23 cellular contexts compared by ENCODE assay signal in genomic region chr3:33881181-33882064, GRCh38.
DNase-seq lines count a peak whose midpoint lies in the region; ATAC-seq, FAIRE-seq and TF ChIP-seq lines count a peak whose summit lies in the region.
"Had no signal": no experiment of that assay in that cellular context is flagged by ENCODE, and none has a peak within 500 bp of the region (broad histone marks: within the 10 kb centered on the region; RNA-seq: fewer than 3 reads in every experiment).

No MANE protein-coding gene starts in this region.

- TF ChIP-seq EP300 in H1 (IDR thresholded peaks at IDR 0.05; ENCODE audit: borderline replicate concordance in 1 of 2, low read depth in 2 of 2, low read length in 2 of 2): no peak

- H3K14ac ChIP-seq in H1 (ENCODE audit: insufficient read length): no peak overlapping the region

- H4K91ac ChIP-seq in H1 (replicated peaks; ENCODE audit: insufficient read length, low read length): no peak overlapping the region

- intact Hi-C loops in activated CD4-positive, alpha-beta T cell treated with anti-CD3 and anti-CD28 coated beads for 36 hours (cut with DNase I, micrococcal nuclease): loop anchor here (2.0 to 10.0 kb wide), 4 partner anchors 133 to 383 kb away; no protein-coding TSS in a partner anchor
- intact Hi-C loops in CD4-positive, alpha-beta T cell (cut with DNase I, micrococcal nuclease): loop anchor here in 1 of 2 experiments (2.0 kb wide), 1 partner anchor 803 kb away; no protein-coding TSS in a partner anchor

- no peaks in the 10 kb centered on the region for H3K27me3 ChIP-seq in H1 (replicated peaks in 1 of 4; ENCODE audit: control insufficient read depth in 3 of 4, extremely low read depth in 1 of 4, insufficient read depth in 3 of 4, low read length in 3 of 4)
- no peaks in the 10 kb centered on the region for H3K27me3 ChIP-seq in CD4-positive, alpha-beta T cell (ENCODE audit: control insufficient read depth, insufficient read depth, low read length)
- H3K27me3 ChIP-seq: Peyer's patch had no signal

- no peak overlapping the region for H3K4me3 Mint-ChIP-seq in activated CD4-positive, alpha-beta T cell treated with anti-CD3 and anti-CD28 coated beads for 36 hours
- H3K4me3 Mint-ChIP-seq in osteocyte (ENCODE audit: unreplicated experiment) (no peak overlapping the region), immature natural killer cell (no peak overlapping the region)
- no peak overlapping the region for H3K4me3 Mint-ChIP-seq in CD4-positive, alpha-beta T cell

- DNase-seq in activated CD4-positive, alpha-beta T cell treated with anti-CD3 and anti-CD28 coated beads for 36 hours: no peak
- DNase-seq in activated CD4-positive, alpha-beta T cell treated with anti-CD3 and anti-CD28 coated beads, Interleukin-2, amount 50 U/mL, for 48 hours: no peak
- DNase-seq in ELF-1 (ENCODE audit: low read depth, low spot score): peak; percentile 32
- no peak for DNase-seq in H1 (ENCODE audit: low read depth in 1 of 2, low spot score in 2 of 2)
- DNase-seq in osteocyte (ENCODE audit: extremely low spot score, unreplicated experiment): peak; percentile 69
- no peak for DNase-seq in CD4-positive, alpha-beta T cell
- DNase-seq in SKM-1 (lab: John Stamatoyannopoulos, UW; ENCODE audit: unreplicated experiment): no peak
- no peak for DNase-seq in immature natural killer cell
- DNase-seq: DMS53, EL, GM23248, Kasumi-1, NCI-H1694, NCI-H2081, NCI-H2171 treated with DMSO at 0.1 percent for 48 hours, NCI-H524 treated with DMSO at 0.1 percent for 48 hours, NCI-H82, Peyer's patch, Right ventricle myocardium superior had no signal

- ATAC-seq in activated CD4-positive, alpha-beta T cell treated with anti-CD3 and anti-CD28 coated beads for 36 hours: peak; percentile 23
- ATAC-seq in CD4-positive, alpha-beta T cell (ENCODE audit: poor library complexity): no peak

- no peak overlapping the region for H3K4ac ChIP-seq in H1 (replicated peaks; ENCODE audit: insufficient read length, low read depth, low read length)

- H3K4me3 ChIP-seq in H1 (ENCODE audit: extremely low read depth in 1 of 4, insufficient read depth in 2 of 4, low read depth in 3 of 4, low read length in 4 of 4): no peak overlapping the region
- H3K4me3 ChIP-seq: GM23248, HAP-1, Peyer's patch had no signal

- H3K27ac Mint-ChIP-seq in activated CD4-positive, alpha-beta T cell treated with anti-CD3 and anti-CD28 coated beads for 36 hours: no peak overlapping the region
- H3K27ac Mint-ChIP-seq in osteocyte (ENCODE audit: unreplicated experiment) (no peak overlapping the region), immature natural killer cell (peak overlapping the region in 1 of 6 donors; percentile 17)
- no peak overlapping the region for H3K27ac Mint-ChIP-seq in CD4-positive, alpha-beta T cell

- H2AK5ac ChIP-seq in H1 (ENCODE audit: low read depth, low read length): no peak overlapping the region

- H2AFZ ChIP-seq in H1 (ENCODE audit: low read length): no peak overlapping the region
- H2AFZ ChIP-seq: GM23248 had no signal

- no peak overlapping the region for H2BK15ac ChIP-seq in H1 (ENCODE audit: low read length)

- no peaks in the 10 kb centered on the region for H4K20me1 ChIP-seq in H1 (replicated peaks in 1 of 2; ENCODE audit: control insufficient read depth in 1 of 2, insufficient read depth in 2 of 2, low read length in 2 of 2)

- FAIRE-seq in H1 (lab: Jason Lieb, UNC): no peak
- FAIRE-seq: D721Med had no signal

- H3K9me3 Mint-ChIP-seq in activated CD4-positive, alpha-beta T cell treated with anti-CD3 and anti-CD28 coated beads for 36 hours (ENCODE audit: low read depth): no peaks in the 10 kb centered on the region
- H3K9me3 Mint-ChIP-seq in osteocyte (ENCODE audit: unreplicated experiment): no peaks in the 10 kb centered on the region
- no peaks in the 10 kb centered on the region for H3K9me3 Mint-ChIP-seq in CD4-positive, alpha-beta T cell
- H3K9me3 Mint-ChIP-seq in immature natural killer cell: no peaks in the 10 kb centered on the region

- H3K4me2 ChIP-seq in H1 (ENCODE audit: insufficient read depth in 1 of 2, low read depth in 2 of 2, low read length in 2 of 2): no peak overlapping the region

- H3K79me1 ChIP-seq in H1 (ENCODE audit: low read depth, low read length): no peaks in the 10 kb centered on the region

- no peaks in the 10 kb centered on the region for H3K27me3 Mint-ChIP-seq in activated CD4-positive, alpha-beta T cell treated with anti-CD3 and anti-CD28 coated beads for 36 hours
- H3K27me3 Mint-ChIP-seq in osteocyte (ENCODE audit: unreplicated experiment): peaks cover 9% of the 10 kb centered on the region
- H3K27me3 Mint-ChIP-seq in CD4-positive, alpha-beta T cell: peaks cover 3% of the 10 kb centered on the region
- peaks cover 1 to 15% (median 4%) of the 10 kb centered on the region in 3 donors for H3K27me3 Mint-ChIP-seq in immature natural killer cell (ENCODE audit: low read depth in 3 of 3)

- no peak overlapping the region for H4K8ac ChIP-seq in H1 (ENCODE audit: extremely low read depth, insufficient read depth, low read length)

- no peak overlapping the region for H2BK120ac ChIP-seq in H1 (replicated peaks; ENCODE audit: low read depth, low read length)

- CTCF ChIA-PET in activated CD4-positive, alpha-beta T cell treated with anti-CD3 and anti-CD28 coated beads for 36 hours (lab: Charles Lee): interaction anchor here (0.5 to 1.3 kb wide), 4 partner anchors 8 to 800 kb away, joined by 3 to 4 read pairs (median 4); no protein-coding TSS in a partner anchor
- CTCF ChIA-PET in H1 (lab: Charles Lee; ENCODE audit: partially characterized antibody): interaction anchor here (0.6 to 5.1 kb wide), 6 partner anchors 16 to 802 kb away, joined by 3 to 86 read pairs (median 18); no protein-coding TSS in a partner anchor
- CTCF ChIA-PET in CD4-positive, alpha-beta T cell (lab: Charles Lee): interaction anchor here (1.5 kb wide), 1 partner anchor 9 kb away, joined by 3 read pairs; no protein-coding TSS in a partner anchor

- no peak overlapping the region for H3K27ac ChIP-seq in H1 (ENCODE audit: low read depth, low read length)
- no peak overlapping the region for H3K27ac ChIP-seq in CD4-positive, alpha-beta T cell (ENCODE audit: low read depth, low read length)
- H3K27ac ChIP-seq: 22Rv1, C4-2B, GM23248, Peyer's patch had no signal

- H3K79me2 ChIP-seq in H1 (ENCODE audit: control insufficient read depth in 1 of 2, insufficient read depth in 2 of 2, low read length in 2 of 2): no peaks in the 10 kb centered on the region

- no peak overlapping the region for H2BK20ac ChIP-seq in H1 (ENCODE audit: low read length)

- no peaks in the 10 kb centered on the region for H3K36me3 ChIP-seq in H1 (ENCODE audit: control insufficient read depth in 2 of 4, insufficient read depth in 4 of 4, low read length in 3 of 4)
- H3K36me3 ChIP-seq: HAP-1, Peyer's patch had no signal

- no peak overlapping the region for H3K23ac ChIP-seq in H1 (ENCODE audit: insufficient read length)

- H3K56ac ChIP-seq in H1 (replicated peaks; ENCODE audit: insufficient read length, low read depth, low read length): no peak overlapping the region

- H3K9ac ChIP-seq in H1 (replicated peaks in 1 of 4; ENCODE audit: extremely low read depth in 1 of 4, low read depth in 3 of 4, low read length in 3 of 4): no peak overlapping the region; a peak in 1 of 7 replicates
- H3K9ac ChIP-seq: GM23248 had no signal

- 0 out of 2 replicates have a peak overlapping the region, but pooled peaks have one; percentile 42 for H2BK12ac ChIP-seq in H1 (ENCODE audit: low read depth, low read length)

- TF ChIP-seq RAD21 in H1 (IDR thresholded peaks at IDR 0.05 in 1 of 2, conservative IDR thresholded peaks at IDR 0.05 in 1 of 2; ENCODE audit: low read depth in 2 of 2, low read length in 2 of 2): no peak

- WGBS in H1 (ENCODE audit: extremely low coverage in 1 of 2, insufficient coverage in 1 of 2, insufficient read length in 1 of 2, insufficient replicate concordance in 2 of 2, low coverage in 1 of 2, low lambda C conversion rate in 2 of 2, missing lambda C conversion rate in 1 of 2), 2 experiments: 83% methylated on average over 14 of the region's 14 CpGs; no CpG with 5 or more reads in 1 of the 2 experiments

- no peaks in the 10 kb centered on the region for H3K9me3 ChIP-seq in H1 (ENCODE audit: insufficient read depth in 2 of 2, low read depth in 1 of 2, low read length in 1 of 2)
- no peaks in the 10 kb centered on the region for H3K9me3 ChIP-seq in CD4-positive, alpha-beta T cell (ENCODE audit: control insufficient read depth, low read length)
- H3K9me3 ChIP-seq: HAP-1, Peyer's patch had no signal

- no peak overlapping the region for H4K5ac ChIP-seq in H1 (ENCODE audit: insufficient read length, low read depth, low read length)

- H3K4me1 ChIP-seq in H1 (replicated peaks in 1 of 4; ENCODE audit: control insufficient read depth in 3 of 4, insufficient read depth in 4 of 4, low read length in 3 of 4): peaks cover 3 to 12% (median 6%) of the 10 kb centered on the region in 4 experiments; a peak in 5 of 7 replicates
- H3K4me1 ChIP-seq: HAP-1, Peyer's patch had no signal

- H3K23me2 ChIP-seq in H1 (ENCODE audit: low read depth, low read length): peaks cover 5% of the 10 kb centered on the region; the same call in 1 of the 2 replicates

- peaks cover 4% of the 10 kb centered on the region for H3K4me1 Mint-ChIP-seq in activated CD4-positive, alpha-beta T cell treated with anti-CD3 and anti-CD28 coated beads for 36 hours
- H3K4me1 Mint-ChIP-seq in osteocyte (ENCODE audit: unreplicated experiment): peaks cover 21% of the 10 kb centered on the region
- H3K4me1 Mint-ChIP-seq in CD4-positive, alpha-beta T cell (ENCODE audit: low read depth): peaks cover 5% of the 10 kb centered on the region
- peaks cover 4 to 9% of the 10 kb centered on the region in 2 donors for H3K4me1 Mint-ChIP-seq in immature natural killer cell

- no peaks in the 10 kb centered on the region for H3K36me3 Mint-ChIP-seq in activated CD4-positive, alpha-beta T cell treated with anti-CD3 and anti-CD28 coated beads for 36 hours (ENCODE audit: low read depth)
- peaks cover 1% of the 10 kb centered on the region for H3K36me3 Mint-ChIP-seq in osteocyte (ENCODE audit: unreplicated experiment)
- no peaks in the 10 kb centered on the region for H3K36me3 Mint-ChIP-seq in CD4-positive, alpha-beta T cell (ENCODE audit: low read depth)
- no peaks in the 10 kb centered on the region for H3K36me3 Mint-ChIP-seq in immature natural killer cell

- H2BK5ac ChIP-seq in H1 (ENCODE audit: low read depth, low read length): peak overlapping the region; percentile 27; the same call in 1 of the 2 replicates

- POLR2A ChIA-PET in activated CD4-positive, alpha-beta T cell treated with anti-CD3 and anti-CD28 coated beads for 36 hours (lab: Charles Lee): no interaction called here
- POLR2A ChIA-PET in H1 (lab: Charles Lee; ENCODE audit: partially characterized antibody): interaction anchor here (0.6 kb wide), 1 partner anchor 123 kb away, joined by 3 read pairs; no protein-coding TSS in a partner anchor
- POLR2A ChIA-PET in CD4-positive, alpha-beta T cell (lab: Charles Lee): no interaction called here

- H3K18ac ChIP-seq in H1 (ENCODE audit: extremely low read depth, low read length): no peak overlapping the region

- TF ChIP-seq CTCF in H1 (IDR thresholded peaks at IDR 0.05; ENCODE audit: control extremely low read depth in 1 of 3, insufficient read depth in 1 of 3, low read depth in 1 of 3, low read length in 3 of 3): no peak
- no peak for TF ChIP-seq CTCF in osteocyte (IDR thresholded peaks at IDR 0.05)
- TF ChIP-seq CTCF in CD4-positive, alpha-beta T cell (IDR thresholded peaks at IDR 0.05): no peak

- TF ChIP-seq POLR2A in H1 (IDR thresholded peaks at IDR 0.05; ENCODE audit: control extremely low read depth in 1 of 2, low read depth in 2 of 2, low read length in 2 of 2): no peak

Comparison
In these comparisons a context has a peak if more than half of its experiments do, and no peak if none do; other contexts are left out.
1. DNase-seq: peak in ELF-1 (single experiment) and osteocyte (single experiment); none in activated CD4-positive, alpha-beta T cell treated with anti-CD3 and anti-CD28 coated beads for 36 hours (single experiment), activated CD4-positive, alpha-beta T cell treated with anti-CD3 and anti-CD28 coated beads, Interleukin-2, amount 50 U/mL, for 48 hours (0 of 2), H1 (0 of 2), CD4-positive, alpha-beta T cell (0 of 10), SKM-1 (single experiment) and immature natural killer cell (0 of 3).